In the genomic region with DNA sequence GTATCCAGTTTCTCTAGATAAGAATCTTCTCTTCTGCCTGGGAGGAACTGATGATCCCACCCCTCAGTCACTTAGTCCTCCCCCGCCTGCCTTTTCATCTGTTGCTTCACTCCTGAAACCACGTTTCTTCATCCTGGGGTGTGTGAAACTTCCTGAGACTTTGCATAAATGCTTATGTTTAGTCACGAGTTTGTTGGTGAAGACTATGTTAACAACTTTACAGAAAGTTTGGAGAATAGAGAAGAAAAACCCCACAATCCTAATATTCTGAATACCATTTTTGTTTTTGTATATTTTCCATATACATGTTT, we compare ENCODE assay signal across 10 cellular contexts. TPM values are rescaled to one million over a fixed set of nuclear protein-coding genes. Genes with fewer than 3 reads are reported as not detected.
DNase-seq lines count a peak whose midpoint lies in the region; ATAC-seq, FAIRE-seq and TF ChIP-seq lines count a peak whose summit lies in the region.
"Had no signal": no experiment of that assay in that cellular context is flagged by ENCODE, and none has a peak within 500 bp of the region (broad histone marks: within the 10 kb centered on the region; RNA-seq: fewer than 3 reads in every experiment).

No MANE protein-coding gene starts in this region.

- H3K9ac ChIP-seq in mesenchymal stem cell (ENCODE audit: low read length), result peak overlapping the region; percentile 59

- TF ChIP-seq CTCF in D721Med (IDR thresholded peaks at IDR 0.05; ENCODE audit: insufficient read depth, missing control alignments) (no peak), progenitor cell of endocrine pancreas (IDR thresholded peaks at IDR 0.05; ENCODE audit: unreplicated experiment) (no peak)

- H4K8ac ChIP-seq in mesenchymal stem cell (ENCODE audit: low read length), result no peak overlapping the region

- no peak overlapping the region for H4K91ac ChIP-seq in mesenchymal stem cell (ENCODE audit: low read length)

- no peak overlapping the region for H3K18ac ChIP-seq in mesenchymal stem cell (ENCODE audit: low read depth in 1 of 2, low read length in 2 of 2)

- WGBS in mesenchymal stem cell, result 20% methylated on average over 1 of the region's 3 CpGs

- no peak for DNase-seq in CD8-positive, alpha-beta memory T cell
- DNase-seq in HTR-8/SVneo (ENCODE audit: insufficient read length, low spot score), result peak; percentile 66
- DNase-seq in activated naive CD8-positive, alpha-beta T cell treated with anti-CD3 and anti-CD28 coated beads, Interleukin-2, amount 50 U/mL, for 24 hours, result no peak
- peak; percentile 92 for DNase-seq in mesenchymal stem cell
- DNase-seq in NCI-H345 (lab: John Stamatoyannopoulos, UW), result no peak
- DNase-seq in D721Med (ENCODE audit: insufficient read length, low spot score), result no peak
- no peak for DNase-seq in progenitor cell of endocrine pancreas (ENCODE audit: low spot score, unreplicated experiment)
- DNase-seq in SW480 (ENCODE audit: low spot score), result no peak
- DNase-seq: activated CD8-positive, alpha-beta memory T cell treated with anti-CD3 and anti-CD28 coated beads, Interleukin-2, amount 50 U/mL, for 4 hours; transverse colon had no signal

- no peak overlapping the region for H2BK15ac ChIP-seq in mesenchymal stem cell (ENCODE audit: low read depth, poor library complexity, severe bottlenecking)

- peaks cover 40 to 73% (median 68%) of the 10 kb centered on the region in 3 donors for H3K4me1 Mint-ChIP-seq in CD8-positive, alpha-beta memory T cell
- H3K4me1 Mint-ChIP-seq in activated naive CD8-positive, alpha-beta T cell treated with anti-CD3 and anti-CD28 coated beads, Interleukin-2, amount 50 U/mL, for 24 hours, result peaks cover 42% of the 10 kb centered on the region
- H3K4me1 Mint-ChIP-seq in progenitor cell of endocrine pancreas (ENCODE audit: low read depth), result peaks cover 15% of the 10 kb centered on the region

- H3K4me1 ChIP-seq in CD8-positive, alpha-beta memory T cell (ENCODE audit: insufficient read depth, low read length), result peaks cover 12% of the 10 kb centered on the region
- H3K4me1 ChIP-seq in mesenchymal stem cell (ENCODE audit: control insufficient read depth, insufficient read depth, low read depth, low read length), result peaks cover 6% of the 10 kb centered on the region

- POLR2A ChIA-PET in CD8-positive, alpha-beta memory T cell (lab: Charles Lee), result no interaction called here

- no peaks in the 10 kb centered on the region for H3K27me3 ChIP-seq in CD8-positive, alpha-beta memory T cell (ENCODE audit: insufficient read depth, low read length, poor library complexity, severe bottlenecking)
- no peaks in the 10 kb centered on the region for H3K27me3 ChIP-seq in mesenchymal stem cell (ENCODE audit: control insufficient read depth in 1 of 2, insufficient read depth in 1 of 2, low read length in 2 of 2)
- H3K27me3 ChIP-seq: transverse colon had no signal

- H3K4me3 Mint-ChIP-seq in CD8-positive, alpha-beta memory T cell, result no peak overlapping the region
- no peak overlapping the region for H3K4me3 Mint-ChIP-seq in activated naive CD8-positive, alpha-beta T cell treated with anti-CD3 and anti-CD28 coated beads, Interleukin-2, amount 50 U/mL, for 24 hours
- no peak overlapping the region for H3K4me3 Mint-ChIP-seq in progenitor cell of endocrine pancreas (ENCODE audit: low read depth)

- H3K36me3 ChIP-seq in CD8-positive, alpha-beta memory T cell (ENCODE audit: insufficient read depth, low read length), result no peaks in the 10 kb centered on the region
- peaks cover 2 to 48% of the 10 kb centered on the region in 2 experiments for H3K36me3 ChIP-seq in mesenchymal stem cell (ENCODE audit: control insufficient read depth in 1 of 2, insufficient read depth in 2 of 2, low read depth in 1 of 2, low read length in 2 of 2)
- H3K36me3 ChIP-seq: transverse colon had no signal

- peak; percentile 33 for ATAC-seq in activated naive CD8-positive, alpha-beta T cell treated with anti-CD3 and anti-CD28 coated beads, Interleukin-2, amount 50 U/mL, for 24 hours

- no peak overlapping the region for H3K4me2 ChIP-seq in mesenchymal stem cell (ENCODE audit: low read length, poor library complexity, severe bottlenecking)

- H3K9me3 ChIP-seq in CD8-positive, alpha-beta memory T cell (ENCODE audit: low read length), result no peaks in the 10 kb centered on the region
- H3K9me3 ChIP-seq in mesenchymal stem cell (ENCODE audit: control insufficient read depth, low read length), result no peaks in the 10 kb centered on the region
- H3K9me3 ChIP-seq: transverse colon had no signal

- H3K9me3 Mint-ChIP-seq in CD8-positive, alpha-beta memory T cell, result no peaks in the 10 kb centered on the region
- no peaks in the 10 kb centered on the region for H3K9me3 Mint-ChIP-seq in activated naive CD8-positive, alpha-beta T cell treated with anti-CD3 and anti-CD28 coated beads, Interleukin-2, amount 50 U/mL, for 24 hours
- no peaks in the 10 kb centered on the region for H3K9me3 Mint-ChIP-seq in progenitor cell of endocrine pancreas (ENCODE audit: low read depth)

- H3K27ac Mint-ChIP-seq in CD8-positive, alpha-beta memory T cell, result peak overlapping the region in 4 of 8 donors; percentile 4 to 64 (median 48)
- H3K27ac Mint-ChIP-seq in activated naive CD8-positive, alpha-beta T cell treated with anti-CD3 and anti-CD28 coated beads, Interleukin-2, amount 50 U/mL, for 24 hours, result no peak overlapping the region
- H3K27ac Mint-ChIP-seq in progenitor cell of endocrine pancreas, result no peak overlapping the region

- H2BK120ac ChIP-seq in mesenchymal stem cell (ENCODE audit: low read depth, low read length), result no peak overlapping the region

- peaks cover 9% of the 10 kb centered on the region for H3K79me1 ChIP-seq in mesenchymal stem cell (replicated peaks; ENCODE audit: low read length, poor library complexity, severe bottlenecking)

- H3K23ac ChIP-seq in mesenchymal stem cell (ENCODE audit: low read length in 2 of 2), result no peak overlapping the region

- no peak overlapping the region for H2AFZ ChIP-seq in mesenchymal stem cell (ENCODE audit: low read depth, low read length)

- no peaks in the 10 kb centered on the region for H3K27me3 Mint-ChIP-seq in CD8-positive, alpha-beta memory T cell
- H3K27me3 Mint-ChIP-seq in activated naive CD8-positive, alpha-beta T cell treated with anti-CD3 and anti-CD28 coated beads, Interleukin-2, amount 50 U/mL, for 24 hours, result no peaks in the 10 kb centered on the region
- H3K27me3 Mint-ChIP-seq in progenitor cell of endocrine pancreas, result no peaks in the 10 kb centered on the region

- no peak overlapping the region for H3K4ac ChIP-seq in mesenchymal stem cell (ENCODE audit: low read depth in 1 of 2, low read length in 2 of 2)

- no peak overlapping the region for H2BK12ac ChIP-seq in mesenchymal stem cell (ENCODE audit: low read length in 2 of 2)

- CTCF ChIA-PET in CD8-positive, alpha-beta memory T cell (lab: Charles Lee), result no interaction called here

- FAIRE-seq in HTR-8/SVneo (lab: Jason Lieb, UNC) (no peak), D721Med (lab: Jason Lieb, UNC) (no peak)

- no peak overlapping the region for H3K14ac ChIP-seq in mesenchymal stem cell (ENCODE audit: low read length in 2 of 2)

- H3K36me3 Mint-ChIP-seq in CD8-positive, alpha-beta memory T cell, result peaks cover 0 to 57% (median 12%) of the 10 kb centered on the region in 3 donors
- peaks cover 15% of the 10 kb centered on the region for H3K36me3 Mint-ChIP-seq in activated naive CD8-positive, alpha-beta T cell treated with anti-CD3 and anti-CD28 coated beads, Interleukin-2, amount 50 U/mL, for 24 hours (ENCODE audit: low read depth)
- peaks cover 13% of the 10 kb centered on the region for H3K36me3 Mint-ChIP-seq in progenitor cell of endocrine pancreas (ENCODE audit: insufficient read depth)

- H2BK5ac ChIP-seq in mesenchymal stem cell (ENCODE audit: low read depth, low read length, poor library complexity, severe bottlenecking), result no peak overlapping the region

- H2AK5ac ChIP-seq in mesenchymal stem cell (ENCODE audit: low read length, severe bottlenecking), result peak overlapping the region; percentile 45

- H3K4me3 ChIP-seq in CD8-positive, alpha-beta memory T cell (ENCODE audit: low read length), result no peak overlapping the region
- no peak overlapping the region for H3K4me3 ChIP-seq in mesenchymal stem cell (ENCODE audit: insufficient read depth in 1 of 2, low read depth in 1 of 2, low read length in 2 of 2)
- H3K4me3 ChIP-seq: transverse colon had no signal

- peak overlapping the region; percentile 18 for H3K27ac ChIP-seq in CD8-positive, alpha-beta memory T cell (ENCODE audit: low read depth, low read length)
- peak overlapping the region; percentile 26 for H3K27ac ChIP-seq in mesenchymal stem cell (ENCODE audit: low read length, poor library complexity, severe bottlenecking)
- H3K27ac ChIP-seq: transverse colon had no signal

RNA-seq across cellular contexts. Expression of gene MARK3, which starts 33.2 kb away (rescaled TPM):
- 10 to 100 TPM; 91.9 to 92.7 TPM for total RNA-seq in CD8-positive, alpha-beta memory T cell
- 45.7 TPM for polyA plus RNA-seq in CD8-positive, alpha-beta memory T cell
- polyA plus RNA-seq in mesenchymal stem cell (2013, experiment 1 of 2), result 51.9 TPM
- polyA plus RNA-seq in mesenchymal stem cell (2013, experiment 2 of 2), result 50.3 TPM
- 125 and 138 TPM in 2 replicates for total RNA-seq in progenitor cell of endocrine pancreas

Comparison
In these comparisons a context has a peak if more than half of its experiments do, and no peak if none do; other contexts are left out.
1. DNase-seq: peak in HTR-8/SVneo (single experiment) and mesenchymal stem cell (single experiment); none in CD8-positive, alpha-beta memory T cell (0 of 5), activated naive CD8-positive, alpha-beta T cell treated with anti-CD3 and anti-CD28 coated beads, Interleukin-2, amount 50 U/mL, for 24 hours (single experiment), NCI-H345 (single experiment), D721Med (single experiment), progenitor cell of endocrine pancreas (single experiment) and SW480 (single experiment).